Comparison of ENCODE assay signal across 10 cellular contexts in genomic region chr1:35810096-35810860, GRCh38. TPM values are rescaled to one million over a fixed set of nuclear protein-coding genes. Genes with fewer than 3 reads are reported as not detected.
DNase-seq lines count a peak whose midpoint lies in the region; ATAC-seq, FAIRE-seq and TF ChIP-seq lines count a peak whose summit lies in the region.
"Had no signal": no experiment of that assay in that cellular context is flagged by ENCODE, and none has a peak within 500 bp of the region (broad histone marks: within the 10 kb centered on the region; RNA-seq: fewer than 3 reads in every experiment).

No MANE protein-coding gene starts in this region.

- H3K4me3 Mint-ChIP-seq in activated T-cell treated with anti-CD3 and anti-CD28 coated beads, Interleukin-2, amount 50 U/mL, for 24 hours, result peak overlapping the region; percentile 81
- H3K4me3 Mint-ChIP-seq in activated naive CD8-positive, alpha-beta T cell treated with anti-CD3 and anti-CD28 coated beads for 36 hours, result peak overlapping the region; percentile 20

- H3K27ac ChIP-seq in thoracic aorta, result peak overlapping the region in 1 of 2 donors; percentile 95

- ATAC-seq in thoracic aorta (ENCODE audit: insufficient number of reproducible peaks, low FRiP score, low read depth) (no peak), GM18858 (IDR thresholded peaks at IDR 0.05; ENCODE audit: unreplicated experiment) (no peak)

- H3K4me3 ChIP-seq in kidney epithelial cell (ENCODE audit: low read depth, low read length), result no peak overlapping the region
- peak overlapping the region; percentile 92 for H3K4me3 ChIP-seq in thoracic aorta

- H3K4me1 ChIP-seq in thoracic aorta (ENCODE audit: control insufficient read depth in 1 of 2, low read depth in 2 of 2), result peaks cover 15 to 28% of the 10 kb centered on the region in 2 donors

- TF ChIP-seq CTCF in kidney epithelial cell (IDR thresholded peaks at IDR 0.05; ENCODE audit: insufficient read depth, low read length, poor library complexity, severe bottlenecking) (no peak), thoracic aorta (IDR thresholded peaks at IDR 0.05) (no peak), D721Med (IDR thresholded peaks at IDR 0.05; ENCODE audit: insufficient read depth, missing control alignments) (no peak)

- FAIRE-seq in D721Med (lab: Jason Lieb, UNC), result no peak

- H3K27me3 ChIP-seq in kidney epithelial cell (ENCODE audit: control insufficient read depth, insufficient read depth, low read length) (no peaks in the 10 kb centered on the region), thoracic aorta (replicated peaks; ENCODE audit: insufficient read depth) (no peaks in the 10 kb centered on the region)

- peaks cover 1% of the 10 kb centered on the region for H3K36me3 Mint-ChIP-seq in activated T-cell treated with anti-CD3 and anti-CD28 coated beads, Interleukin-2, amount 50 U/mL, for 24 hours (ENCODE audit: low read depth)
- no peaks in the 10 kb centered on the region for H3K36me3 Mint-ChIP-seq in activated naive CD8-positive, alpha-beta T cell treated with anti-CD3 and anti-CD28 coated beads for 36 hours

- no peak for DNase-seq in activated T-cell treated with anti-CD3 and anti-CD28 coated beads, Interleukin-2, amount 50 U/mL, for 24 hours
- no peak for DNase-seq in activated T-cell treated with anti-CD3 and anti-CD28 coated beads, Interleukin-2, amount 50 U/mL, for 1 hour
- no peak for DNase-seq in activated naive CD8-positive, alpha-beta T cell treated with anti-CD3 and anti-CD28 coated beads for 36 hours
- DNase-seq in kidney epithelial cell (ENCODE audit: low read depth), result peak; percentile 44
- no peak for DNase-seq in thoracic aorta (ENCODE audit: low spot score)
- no peak for DNase-seq in NCI-H510A (lab: John Stamatoyannopoulos, UW)
- DNase-seq in D721Med (ENCODE audit: insufficient read length, low spot score), result no peak
- DNase-seq: NCI-H446 treated with DMSO at 0.1 percent for 48 hours had no signal

- peak overlapping the region; percentile 41 for H3K27ac Mint-ChIP-seq in activated T-cell treated with anti-CD3 and anti-CD28 coated beads, Interleukin-2, amount 50 U/mL, for 24 hours
- no peak overlapping the region for H3K27ac Mint-ChIP-seq in activated naive CD8-positive, alpha-beta T cell treated with anti-CD3 and anti-CD28 coated beads for 36 hours

- H3K4me1 Mint-ChIP-seq in activated T-cell treated with anti-CD3 and anti-CD28 coated beads, Interleukin-2, amount 50 U/mL, for 24 hours (ENCODE audit: low read depth), result peaks cover 33% of the 10 kb centered on the region
- peaks cover 21% of the 10 kb centered on the region for H3K4me1 Mint-ChIP-seq in activated naive CD8-positive, alpha-beta T cell treated with anti-CD3 and anti-CD28 coated beads for 36 hours

- H3K27me3 Mint-ChIP-seq in activated T-cell treated with anti-CD3 and anti-CD28 coated beads, Interleukin-2, amount 50 U/mL, for 24 hours, result no peaks in the 10 kb centered on the region
- H3K27me3 Mint-ChIP-seq in activated naive CD8-positive, alpha-beta T cell treated with anti-CD3 and anti-CD28 coated beads for 36 hours, result no peaks in the 10 kb centered on the region

- H3K36me3 ChIP-seq in kidney epithelial cell (ENCODE audit: control insufficient read depth, insufficient read depth, low read length) (no peaks in the 10 kb centered on the region), thoracic aorta (no peaks in the 10 kb centered on the region)
- H3K36me3 ChIP-seq: HAP-1 had no signal

- H3K9me3 Mint-ChIP-seq in activated T-cell treated with anti-CD3 and anti-CD28 coated beads, Interleukin-2, amount 50 U/mL, for 24 hours, result no peaks in the 10 kb centered on the region
- H3K9me3 Mint-ChIP-seq in activated naive CD8-positive, alpha-beta T cell treated with anti-CD3 and anti-CD28 coated beads for 36 hours, result no peaks in the 10 kb centered on the region

- H3K9me3 ChIP-seq in thoracic aorta, result no peaks in the 10 kb centered on the region
- H3K9me3 ChIP-seq: HAP-1 had no signal

RNA-seq across cellular contexts. Expression of gene AGO4, which starts 2.5 kb away (rescaled TPM):
- total RNA-seq in activated naive CD8-positive, alpha-beta T cell treated with anti-CD3 and anti-CD28 coated beads for 36 hours, result 1 to 10 TPM; 2.1 to 3.0 TPM
- total RNA-seq in kidney epithelial cell, result 14.0 and 14.2 TPM in 2 replicates
- 10 to 100 TPM; 16.2 to 19.4 TPM for total RNA-seq in thoracic aorta

RNA-seq across cellular contexts. Expression of gene CLSPN, which starts 40.5 kb away (rescaled TPM):
- total RNA-seq in activated naive CD8-positive, alpha-beta T cell treated with anti-CD3 and anti-CD28 coated beads for 36 hours, result 10 to 100 TPM; 72.8 to 79.1 TPM
- total RNA-seq in kidney epithelial cell (3.6 and 4.1 TPM in 2 replicates), thoracic aorta (under 1 TPM; 0.27 to 0.56 TPM)

Comparison
In these comparisons a context has a peak if more than half of its experiments do, and no peak if none do; other contexts are left out.
1. RNA of gene CLSPN, which starts 40.5 kb away (total RNA-seq): 72.8 to 79.1 TPM in activated naive CD8-positive, alpha-beta T cell treated with anti-CD3 and anti-CD28 coated beads for 36 hours; 3.6 to 4.1 TPM in kidney epithelial cell and 0.27 to 0.56 TPM in thoracic aorta; every median in the first group is over 10 times any median in the second.